ENCODE assay signal across 23 cellular contexts in the genomic region with DNA sequence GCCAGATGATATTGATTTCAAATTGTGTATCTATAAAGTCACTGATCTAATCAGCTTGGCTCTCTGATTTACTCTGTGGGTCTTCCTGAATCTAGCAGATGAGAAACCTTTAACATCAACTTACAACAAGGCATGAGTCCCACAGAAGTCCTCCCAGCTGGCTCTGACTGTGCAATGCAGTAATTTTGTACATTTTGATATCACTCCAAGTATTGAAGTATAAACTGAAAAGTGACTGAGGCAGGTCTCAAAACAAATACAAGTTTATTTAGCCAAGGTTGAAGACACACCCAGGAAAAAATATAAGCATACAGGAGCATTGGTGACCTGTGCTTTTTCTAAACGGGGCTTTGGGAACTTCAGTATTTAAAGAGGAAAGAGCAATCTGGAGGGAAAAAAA. TPM values are rescaled to one million over a fixed set of nuclear protein-coding genes. Genes with fewer than 3 reads are reported as not detected.
DNase-seq lines count a peak whose midpoint lies in the region; ATAC-seq and TF ChIP-seq lines count a peak whose summit lies in the region.
"Had no signal": no experiment of that assay in that cellular context is flagged by ENCODE, and none has a peak within 500 bp of the region (broad histone marks: within the 10 kb centered on the region; RNA-seq: fewer than 3 reads in every experiment).

No MANE protein-coding gene starts in this region.

- no peak overlapping the region for H3K4me3 ChIP-seq in GM23338
- no peak overlapping the region for H3K4me3 ChIP-seq in prostate gland
- no peak overlapping the region for H3K4me3 ChIP-seq in left ventricle myocardium inferior
- H3K4me3 ChIP-seq: BLaER1, GM12878 had no signal

- peaks cover 16% of the 10 kb centered on the region for H3K4me1 Mint-ChIP-seq in GM23338
- peaks cover 4% of the 10 kb centered on the region for H3K4me1 Mint-ChIP-seq in progenitor cell of endocrine pancreas (ENCODE audit: low read depth)
- H3K4me1 Mint-ChIP-seq: CD8-positive, alpha-beta memory T cell had no signal

- H4K20me1 ChIP-seq in GM23338 (replicated peaks; ENCODE audit: insufficient read depth): no peaks in the 10 kb centered on the region
- H4K20me1 ChIP-seq: BLaER1 had no signal

- H3K27me3 ChIP-seq in GM23338 (ENCODE audit: insufficient read depth) (no peaks in the 10 kb centered on the region), prostate gland (replicated peaks; ENCODE audit: insufficient read depth) (no peaks in the 10 kb centered on the region), left ventricle myocardium inferior (ENCODE audit: low read depth) (peaks cover 20% of the 10 kb centered on the region)
- H3K27me3 ChIP-seq: BLaER1 had no signal

- intact Hi-C loops in prostate gland (cut with DNase I) (no loop called here), left ventricle myocardium inferior (cut with micrococcal nuclease) (no loop called here)

- H3K36me3 Mint-ChIP-seq in GM23338 (ENCODE audit: low read depth) (peaks cover 4% of the 10 kb centered on the region; the same call in 1 of the 3 replicates), progenitor cell of endocrine pancreas (ENCODE audit: insufficient read depth) (no peaks in the 10 kb centered on the region)
- H3K36me3 Mint-ChIP-seq: CD8-positive, alpha-beta memory T cell had no signal

- H3K79me2 ChIP-seq in GM23338 (replicated peaks; ENCODE audit: insufficient read depth): no peaks in the 10 kb centered on the region

- no peak for ATAC-seq in GM23338
- ATAC-seq: GM12878 had no signal

- H3K4me1 ChIP-seq in GM23338 (ENCODE audit: insufficient read depth) (peaks cover 13% of the 10 kb centered on the region), prostate gland (replicated peaks) (no peaks in the 10 kb centered on the region), left ventricle myocardium inferior (no peaks in the 10 kb centered on the region)
- H3K4me1 ChIP-seq: BE2C had no signal

- H2AFZ ChIP-seq in GM23338: 0 out of 2 replicates have a peak overlapping the region, but pooled peaks have one; percentile 34

- no peak for TF ChIP-seq POLR2A in prostate gland (IDR thresholded peaks at IDR 0.05)

- H3K27ac Mint-ChIP-seq in GM23338 (no peak overlapping the region), progenitor cell of endocrine pancreas (no peak overlapping the region)
- H3K27ac Mint-ChIP-seq: CD4-positive, alpha-beta T cell had no signal

- H3K9me2 ChIP-seq in GM23338 (ENCODE audit: insufficient read depth): peaks cover 8% of the 10 kb centered on the region

- H3K4me3 Mint-ChIP-seq in GM23338 (no peak overlapping the region), progenitor cell of endocrine pancreas (ENCODE audit: low read depth) (no peak overlapping the region)
- H3K4me3 Mint-ChIP-seq: CD4-positive, alpha-beta T cell; CD8-positive, alpha-beta memory T cell had no signal

- WGBS in prostate gland: 12% methylated on average over 1 of the region's 1 CpG

- peaks cover 3% of the 10 kb centered on the region; the same call in 1 of the 3 replicates for H3K9me3 Mint-ChIP-seq in GM23338
- no peaks in the 10 kb centered on the region for H3K9me3 Mint-ChIP-seq in progenitor cell of endocrine pancreas (ENCODE audit: low read depth)
- H3K9me3 Mint-ChIP-seq: CD4-positive, alpha-beta T cell; CD8-positive, alpha-beta memory T cell had no signal

- H3K27ac ChIP-seq in GM23338 (ENCODE audit: low read depth) (no peak overlapping the region), VCaP (peak overlapping the region; percentile 63), prostate gland (peak overlapping the region; percentile 12 to 76), left ventricle myocardium inferior (replicated peaks) (no peak overlapping the region)
- H3K27ac ChIP-seq: BLaER1 had no signal

- 0 out of 2 replicates have a peak overlapping the region, but pooled peaks have one; percentile 39 for H3K4me2 ChIP-seq in GM23338
- H3K4me2 ChIP-seq: BLaER1 had no signal

- H3K9me3 ChIP-seq in prostate gland: no peaks in the 10 kb centered on the region
- H3K9me3 ChIP-seq in left ventricle myocardium inferior (replicated peaks): no peaks in the 10 kb centered on the region
- H3K9me3 ChIP-seq: BE2C had no signal

- H3K36me3 ChIP-seq in GM23338 (ENCODE audit: insufficient read depth): no peaks in the 10 kb centered on the region
- no peaks in the 10 kb centered on the region for H3K36me3 ChIP-seq in prostate gland
- no peaks in the 10 kb centered on the region for H3K36me3 ChIP-seq in left ventricle myocardium inferior
- H3K36me3 ChIP-seq: BE2C, BLaER1 had no signal

- H3F3A ChIP-seq in GM23338 (replicated peaks; ENCODE audit: low read depth): no peaks in the 10 kb centered on the region

- H3K27me3 Mint-ChIP-seq in GM23338 (ENCODE audit: insufficient read depth, low read depth, poor library complexity) (peaks cover 3% of the 10 kb centered on the region), progenitor cell of endocrine pancreas (peaks cover 10% of the 10 kb centered on the region)

- DNase-seq in GM23338 (ENCODE audit: low spot score): no peak
- peak; percentile 30 for DNase-seq in prostate gland (ENCODE audit: low spot score)
- DNase-seq in left ventricle myocardium inferior: no peak
- no peak for DNase-seq in epidermal melanocyte (ENCODE audit: insufficient read length, low spot score)
- no peak for DNase-seq in progenitor cell of endocrine pancreas (ENCODE audit: low spot score, unreplicated experiment)
- DNase-seq: 8988T; ACHN; BE2C; C1 segment of cervical spinal cord; CD4-positive, alpha-beta T cell; CD8-positive, alpha-beta memory T cell; COR-L47; DMS 273 treated with DMSO at 0.1 percent for 48 hours; DMS153; DMS53; DMS79; DND-41; EL; GDM1 had no signal

- TF ChIP-seq CTCF in GM23338 (conservative IDR thresholded peaks at IDR 0.05; ENCODE audit: low read depth in 2 of 2): no peak
- no peak for TF ChIP-seq CTCF in VCaP (conservative IDR thresholded peaks at IDR 0.05)
- no peak for TF ChIP-seq CTCF in prostate gland (IDR thresholded peaks at IDR 0.05)
- TF ChIP-seq CTCF in left ventricle myocardium inferior (IDR thresholded peaks at IDR 0.05; ENCODE audit: borderline replicate concordance): no peak
- TF ChIP-seq CTCF in progenitor cell of endocrine pancreas (IDR thresholded peaks at IDR 0.05; ENCODE audit: unreplicated experiment): no peak

TF ChIP-seq in GM23338, 12 proteins besides CTCF, POLR2A, EP300 and RAD21 (continues in another document):
- TF ChIP-seq EZH2 (IDR thresholded peaks at IDR 0.05; ENCODE audit: low read depth, unreplicated experiment) (no peak), ZNF331 (CRISPR knock-in tag; IDR thresholded peaks at IDR 0.05; ENCODE audit: low read depth) (no peak)

RNA-seq across cellular contexts. Expression of a gene that starts 59.4 kb away (rescaled TPM):
- 17.2 and 19.3 TPM in 2 replicates for total RNA-seq in GM23338 (2014; rRNA removed; shearing (Covaris generic))
- 3.4 and 3.7 TPM in 2 replicates for polyA plus RNA-seq in GM23338 (2016; fragmentation: Nextera tagmentation; extraction: Ambion mirVana)
- total RNA-seq in prostate gland (10 to 100 TPM; 39.9 to 75.4 TPM), left ventricle myocardium inferior (1.3 TPM), progenitor cell of endocrine pancreas (3.0 and 3.4 TPM in 2 replicates)
- total RNA-seq: G401 had no signal

Comparison
In these comparisons a context has a peak if more than half of its experiments do, and no peak if none do; other contexts are left out.
1. H3K27ac ChIP-seq: peak in VCaP (single experiment) and prostate gland (2 of 2); none in GM23338 (single experiment) and left ventricle myocardium inferior (single experiment).